In genomic region chrX:153928846-153929245, GRCh38 we compare ENCODE assay signal across 1 cellular context.
TF ChIP-seq lines count a peak whose summit lies in the region.

No MANE protein-coding gene starts in this region.

TF ChIP-seq in HCT116, 20 proteins besides CTCF, POLR2A, EP300 and RAD21 (continued from another document):
- TF ChIP-seq, protein P1, sequence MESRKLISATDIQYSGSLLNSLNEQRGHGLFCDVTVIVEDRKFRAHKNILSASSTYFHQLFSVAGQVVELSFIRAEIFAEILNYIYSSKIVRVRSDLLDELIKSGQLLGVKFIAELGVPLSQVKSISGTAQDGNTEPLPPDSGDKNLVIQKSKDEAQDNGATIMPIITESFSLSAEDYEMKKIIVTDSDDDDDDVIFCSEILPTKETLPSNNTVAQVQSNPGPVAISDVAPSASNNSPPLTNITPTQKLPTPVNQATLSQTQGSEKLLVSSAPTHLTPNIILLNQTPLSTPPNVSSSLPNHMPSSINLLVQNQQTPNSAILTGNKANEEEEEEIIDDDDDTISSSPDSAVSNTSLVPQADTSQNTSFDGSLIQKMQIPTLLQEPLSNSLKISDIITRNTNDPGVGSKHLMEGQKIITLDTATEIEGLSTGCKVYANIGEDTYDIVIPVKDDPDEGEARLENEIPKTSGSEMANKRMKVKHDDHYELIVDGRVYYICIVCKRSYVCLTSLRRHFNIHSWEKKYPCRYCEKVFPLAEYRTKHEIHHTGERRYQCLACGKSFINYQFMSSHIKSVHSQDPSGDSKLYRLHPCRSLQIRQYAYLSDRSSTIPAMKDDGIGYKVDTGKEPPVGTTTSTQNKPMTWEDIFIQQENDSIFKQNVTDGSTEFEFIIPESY (IDR thresholded peaks at IDR 0.05; ENCODE audit: extremely low read depth, insufficient replicate concordance, low read length): no peak
- TF ChIP-seq ATF3 (IDR thresholded peaks at IDR 0.05) (no peak), SIN3A (IDR thresholded peaks at IDR 0.05; ENCODE audit: low read depth) (no peak)
